17 cellular contexts compared by ENCODE assay signal in genomic region chr2:46117994-46118393, GRCh38.
DNase-seq lines count a peak whose midpoint lies in the region; ATAC-seq, FAIRE-seq and TF ChIP-seq lines count a peak whose summit lies in the region.
"Had no signal": no experiment of that assay in that cellular context is flagged by ENCODE, and none has a peak within 500 bp of the region (broad histone marks: within the 10 kb centered on the region; RNA-seq: fewer than 3 reads in every experiment).

No MANE protein-coding gene starts in this region.

- H3K36me3 ChIP-seq in GM23248 (ENCODE audit: low read depth) (no peaks in the 10 kb centered on the region), brain microvascular endothelial cell (replicated peaks) (peaks cover 2% of the 10 kb centered on the region), psoas muscle (ENCODE audit: insufficient read depth in 1 of 2, low read depth in 1 of 2) (no peaks in the 10 kb centered on the region)

- TF ChIP-seq RAD21 in A549 (conservative IDR thresholded peaks at IDR 0.05 in 1 of 2, IDR thresholded peaks at IDR 0.05 in 1 of 2), result no peak

- no peaks in the 10 kb centered on the region for H3K27me3 ChIP-seq in GM23248 (replicated peaks; ENCODE audit: insufficient read depth)
- H3K27me3 ChIP-seq in brain microvascular endothelial cell (replicated peaks), result no peaks in the 10 kb centered on the region
- H3K27me3 ChIP-seq in psoas muscle (ENCODE audit: insufficient read depth in 3 of 3, low read length in 2 of 3), result no peaks in the 10 kb centered on the region

- TF ChIP-seq POLR2A in A549 (IDR thresholded peaks at IDR 0.05; ENCODE audit: low read length), result no peak

- FAIRE-seq in A549 (lab: Jason Lieb, UNC), result no peak
- FAIRE-seq: D721Med had no signal

- no peak for ATAC-seq in A549
- no peak for ATAC-seq in psoas muscle
- ATAC-seq in HG03521 (IDR thresholded peaks at IDR 0.05; ENCODE audit: unreplicated experiment), result no peak
- ATAC-seq in left colon, result no peak

- no peak overlapping the region for H2AFZ ChIP-seq in GM23248

- TF ChIP-seq CTCF in A549 (IDR thresholded peaks at IDR 0.05) (no peak), brain microvascular endothelial cell (IDR thresholded peaks at IDR 0.05; ENCODE audit: low read depth, low read length, missing control alignments) (no peak), psoas muscle (IDR thresholded peaks at IDR 0.05) (no peak)

- H3K27ac ChIP-seq in A549 (peak overlapping the region; percentile 48 to 84), GM23248 (peak overlapping the region; percentile 83; the same call in 1 of the 2 replicates), brain microvascular endothelial cell (peak overlapping the region; percentile 62), psoas muscle (peak overlapping the region; percentile 47)

- TF ChIP-seq EP300 in A549 (IDR thresholded peaks at IDR 0.05), result no peak

- H3K9me3 ChIP-seq in A549 (no peaks in the 10 kb centered on the region), GM23248 (ENCODE audit: low read depth) (no peaks in the 10 kb centered on the region), psoas muscle (no peaks in the 10 kb centered on the region)

- CTCF ChIA-PET in A549 (lab: Yijun Ruan, JAX), result interaction anchor here (0.5 to 0.9 kb wide), 3 partner anchors 13 to 55 kb away, joined by 3 read pairs; no protein-coding TSS in a partner anchor

- H3F3A ChIP-seq in GM23248 (ENCODE audit: insufficient read depth), result peaks cover 34% of the 10 kb centered on the region

- peak overlapping the region; percentile 41 for H3K4me2 ChIP-seq in A549
- no peak overlapping the region for H3K4me2 ChIP-seq in GM23248 (ENCODE audit: unreplicated experiment)

- H3K4me1 ChIP-seq in A549 (peaks cover 80% of the 10 kb centered on the region), GM23248 (ENCODE audit: insufficient read depth) (peaks cover 47% of the 10 kb centered on the region), psoas muscle (peaks cover 16% of the 10 kb centered on the region)

- no peaks in the 10 kb centered on the region for H4K20me1 ChIP-seq in GM23248 (ENCODE audit: insufficient read depth)

- H3K9ac ChIP-seq in GM23248, result no peak overlapping the region

- POLR2A ChIA-PET in A549 (lab: Yijun Ruan, JAX), result no interaction called here

- H3K4me3 ChIP-seq in A549 (no peak overlapping the region), GM23248 (no peak overlapping the region), brain microvascular endothelial cell (ENCODE audit: low read depth, low read length) (no peak overlapping the region), psoas muscle (no peak overlapping the region)

- intact Hi-C loops in psoas muscle (cut with DNase I) (no loop called here), left colon (cut with DNase I, micrococcal nuclease) (no loop called here)

- 0 out of 2 replicates have a peak, but pooled peaks cover 4% of the 10 kb centered on the region for H3K79me2 ChIP-seq in GM23248 (ENCODE audit: insufficient read depth)

- H3K9me2 ChIP-seq in GM23248 (ENCODE audit: insufficient read depth), result no peaks in the 10 kb centered on the region

- WGBS in A549 (ENCODE audit: missing lambda C conversion rate), result 86% methylated on average over 3 of the region's 3 CpGs
- WGBS in GM23248 (ENCODE audit: low coverage in 1 of 2, low lambda C conversion rate in 2 of 2, missing lambda C conversion rate in 2 of 2), 2 experiments, result 86 to 88% methylated on average over 3 of the region's 3 CpGs
- 77 to 82% (median 78%) methylated on average over 3 of the region's 3 CpGs for WGBS in psoas muscle, 3 donors

- in situ Hi-C loops in GM23248 (cut with MboI) (no loop called here), brain microvascular endothelial cell (cut with HindIII; ENCODE audit: low pct_ligation_motif_present, low sequenced_read_pairs) (no loop called here)

- DNase-seq in A549 (ENCODE audit: low read depth in 1 of 2, low spot score in 1 of 2) (no peak), GM23248 (no peak), brain microvascular endothelial cell (no peak), psoas muscle (no peak), NCI-H1092 treated with DMSO at 0.1 percent for 48 hours (lab: John Stamatoyannopoulos, UW) (no peak), superior temporal gyrus (ENCODE audit: extremely low spot score) (no peak), left colon (no peak)
- DNase-seq: CD4-positive, alpha-beta T cell; H7; Kasumi-1; NCI-H1417 treated with DMSO at 0.1 percent for 48 hours; NCI-H2029 treated with DMSO at 0.1 percent for 48 hours; NCI-H510A; NCI-H82; SIG-M5 had no signal

TF ChIP-seq in A549, 52 proteins besides CTCF, POLR2A, EP300 and RAD21:
- TF ChIP-seq BCL3 (IDR thresholded peaks at IDR 0.05) (no peak), PHF8 (IDR thresholded peaks at IDR 0.05; ENCODE audit: borderline replicate concordance, low read depth) (no peak), RNF2 (IDR thresholded peaks at IDR 0.05; ENCODE audit: borderline replicate concordance, low read depth) (no peak), JUN (IDR thresholded peaks at IDR 0.05) (no peak)
TF ChIP-seq in A549: peak in this region for 0.
